23 cellular contexts compared by ENCODE assay signal in genomic region chr4:8470451-8471024, GRCh38.
"Had no signal": no experiment of that assay in that cellular context is flagged by ENCODE, and none has a peak within 500 bp of the region (broad histone marks: within the 10 kb centered on the region; RNA-seq: fewer than 3 reads in every experiment).

No MANE protein-coding gene starts in this region.

- H3K9me3 ChIP-seq: esophagus squamous epithelium, gastrocnemius medialis, ovary, psoas muscle, right atrium auricular region, stomach, suprapubic skin, transverse colon had no signal

- H3K4me1 ChIP-seq: gastrocnemius medialis, psoas muscle had no signal

- H3K27me3 ChIP-seq: esophagus squamous epithelium, gastrocnemius medialis, ovary, right atrium auricular region, stomach, suprapubic skin, transverse colon had no signal

- DNase-seq: activated CD4-positive, alpha-beta memory T cell treated with anti-CD3 and anti-CD28 coated beads, Interleukin-2, amount 10 ng/mL, durations not matched to agents 7 days and 5 days; activated CD4-positive, alpha-beta T cell treated with anti-CD3 and anti-CD28 coated beads, Interleukin-2, amount 10 ng/mL, durations not matched to agents 24 days and 14 days; activated effector memory CD4-positive, alpha-beta T cell treated with Interleukin-2 at 50 U/mL for 16 hours; activated naive CD4-positive, alpha-beta T cell treated with anti-CD3 and anti-CD28 coated beads for 36 hours; activated naive CD8-positive, alpha-beta T cell treated with anti-CD3 and anti-CD28 coated beads, Interleukin-2, amount 10 ng/mL, durations not matched to agents 7 days and 5 days; activated T-cell treated with anti-CD3 and anti-CD28 coated beads, Interleukin-2, amount 50 U/mL, for 72 hours; amygdala; cerebellar nuclear complex; esophagus squamous epithelium; gastrocnemius medialis; hippocampal formation; left ventricle myocardium superior; mammary epithelial cell; psoas muscle; stimulated activated CD4-positive, alpha-beta T cell treated with anti-CD3 and anti-CD28 coated beads, Interleukin-1b, Interleukin-23, amount 100 ng/mL, for 48 hours; stomach; transverse colon had no signal

- ATAC-seq: activated CD4-positive, CD25-positive, alpha-beta regulatory T cell treated with anti-CD3 and anti-CD28 coated beads, Interleukin-2, amount 50 U/mL, for 24 hours; activated T-cell treated with anti-CD3 and anti-CD28 coated beads, Interleukin-2, amount 50 U/mL, for 72 hours; gastrocnemius medialis; left ventricle myocardium superior; psoas muscle; stimulated activated memory B cell treated with anti-CD40 and anti-IgM and Interleukin-4, amounts not matched to agents 10 μg/mL and 1 μg/mL and 100 μg/mL, for 72 hours had no signal

- H3K4me3 ChIP-seq: coronary artery, esophagus squamous epithelium, gastrocnemius medialis, ovary, psoas muscle, right atrium auricular region, stomach, suprapubic skin, transverse colon had no signal

- H3K27ac ChIP-seq: coronary artery, gastrocnemius medialis, psoas muscle, right atrium auricular region, suprapubic skin had no signal

- H3K36me3 ChIP-seq: ovary had no signal
